1 cellular context compared by ENCODE assay signal in genomic region chr3:138862924-138863775, GRCh38.
TF ChIP-seq lines count a peak whose summit lies in the region.

No MANE protein-coding gene starts in this region.

TF ChIP-seq in HepG2, 621 proteins besides CTCF, POLR2A, EP300 and RAD21 (continued from another document and continues in another):
- TF ChIP-seq, protein P1, sequence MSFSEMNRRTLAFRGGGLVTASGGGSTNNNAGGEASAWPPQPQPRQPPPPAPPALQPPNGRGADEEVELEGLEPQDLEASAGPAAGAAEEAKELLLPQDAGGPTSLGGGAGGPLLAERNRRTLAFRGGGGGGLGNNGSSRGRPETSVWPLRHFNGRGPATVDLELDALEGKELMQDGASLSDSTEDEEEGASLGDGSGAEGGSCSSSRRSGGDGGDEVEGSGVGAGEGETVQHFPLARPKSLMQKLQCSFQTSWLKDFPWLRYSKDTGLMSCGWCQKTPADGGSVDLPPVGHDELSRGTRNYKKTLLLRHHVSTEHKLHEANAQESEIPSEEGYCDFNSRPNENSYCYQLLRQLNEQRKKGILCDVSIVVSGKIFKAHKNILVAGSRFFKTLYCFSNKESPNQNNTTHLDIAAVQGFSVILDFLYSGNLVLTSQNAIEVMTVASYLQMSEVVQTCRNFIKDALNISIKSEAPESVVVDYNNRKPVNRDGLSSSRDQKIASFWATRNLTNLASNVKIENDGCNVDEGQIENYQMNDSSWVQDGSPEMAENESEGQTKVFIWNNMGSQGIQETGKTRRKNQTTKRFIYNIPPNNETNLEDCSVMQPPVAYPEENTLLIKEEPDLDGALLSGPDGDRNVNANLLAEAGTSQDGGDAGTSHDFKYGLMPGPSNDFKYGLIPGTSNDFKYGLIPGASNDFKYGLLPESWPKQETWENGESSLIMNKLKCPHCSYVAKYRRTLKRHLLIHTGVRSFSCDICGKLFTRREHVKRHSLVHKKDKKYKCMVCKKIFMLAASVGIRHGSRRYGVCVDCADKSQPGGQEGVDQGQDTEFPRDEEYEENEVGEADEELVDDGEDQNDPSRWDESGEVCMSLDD (CRISPR knock-in tag; IDR thresholded peaks at IDR 0.05; ENCODE audit: borderline replicate concordance) = no peak
- peak; percentile 98 for TF ChIP-seq ZNF292 (CRISPR knock-in tag; IDR thresholded peaks at IDR 0.05; ENCODE audit: borderline replicate concordance, low read depth)
- 0 out of 2 replicates have a peak, but pooled peaks have one; percentile 35 for TF ChIP-seq MBNL3 (CRISPR knock-in tag; conservative IDR thresholded peaks at IDR 0.05)
- peak; percentile 56; the same call in 1 of the 2 replicates for TF ChIP-seq ZFP1 (CRISPR knock-in tag; IDR thresholded peaks at IDR 0.05)
- no peak; the same call in 1 of the 2 replicates for TF ChIP-seq ZNF256 (CRISPR knock-in tag; conservative IDR thresholded peaks at IDR 0.05)
- TF ChIP-seq GFI1 (CRISPR knock-in tag; IDR thresholded peaks at IDR 0.05; ENCODE audit: borderline replicate concordance) = peak; percentile 96
- no peak for TF ChIP-seq MZF1 (CRISPR knock-in tag; IDR thresholded peaks at IDR 0.05; ENCODE audit: borderline replicate concordance)
- peak; percentile 41; the same call in 1 of the 2 replicates for TF ChIP-seq SOX13 (IDR thresholded peaks at IDR 0.05)
- TF ChIP-seq SOX13 (CRISPR knock-in tag; conservative IDR thresholded peaks at IDR 0.05 in 1 of 2, IDR thresholded peaks at IDR 0.05 in 1 of 2) = peak in 1 of 2 experiments; percentile 85; a peak in 2 of 4 replicates
- TF ChIP-seq KDM1A (CRISPR knock-in tag; IDR thresholded peaks at IDR 0.05) = peak; percentile 59; the same call in 1 of the 2 replicates
- TF ChIP-seq, protein P2, sequence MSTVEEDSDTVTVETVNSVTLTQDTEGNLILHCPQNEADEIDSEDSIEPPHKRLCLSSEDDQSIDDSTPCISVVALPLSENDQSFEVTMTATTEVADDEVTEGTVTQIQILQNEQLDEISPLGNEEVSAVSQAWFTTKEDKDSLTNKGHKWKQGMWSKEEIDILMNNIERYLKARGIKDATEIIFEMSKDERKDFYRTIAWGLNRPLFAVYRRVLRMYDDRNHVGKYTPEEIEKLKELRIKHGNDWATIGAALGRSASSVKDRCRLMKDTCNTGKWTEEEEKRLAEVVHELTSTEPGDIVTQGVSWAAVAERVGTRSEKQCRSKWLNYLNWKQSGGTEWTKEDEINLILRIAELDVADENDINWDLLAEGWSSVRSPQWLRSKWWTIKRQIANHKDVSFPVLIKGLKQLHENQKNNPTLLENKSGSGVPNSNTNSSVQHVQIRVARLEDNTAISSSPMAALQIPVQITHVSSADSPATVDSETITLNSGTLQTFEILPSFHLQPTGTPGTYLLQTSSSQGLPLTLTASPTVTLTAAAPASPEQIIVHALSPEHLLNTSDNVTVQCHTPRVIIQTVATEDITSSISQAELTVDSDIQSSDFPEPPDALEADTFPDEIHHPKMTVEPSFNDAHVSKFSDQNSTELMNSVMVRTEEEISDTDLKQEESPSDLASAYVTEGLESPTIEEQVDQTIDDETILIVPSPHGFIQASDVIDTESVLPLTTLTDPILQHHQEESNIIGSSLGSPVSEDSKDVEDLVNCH (CRISPR knock-in tag; IDR thresholded peaks at IDR 0.05) = no peak
- TF ChIP-seq, protein P3, sequence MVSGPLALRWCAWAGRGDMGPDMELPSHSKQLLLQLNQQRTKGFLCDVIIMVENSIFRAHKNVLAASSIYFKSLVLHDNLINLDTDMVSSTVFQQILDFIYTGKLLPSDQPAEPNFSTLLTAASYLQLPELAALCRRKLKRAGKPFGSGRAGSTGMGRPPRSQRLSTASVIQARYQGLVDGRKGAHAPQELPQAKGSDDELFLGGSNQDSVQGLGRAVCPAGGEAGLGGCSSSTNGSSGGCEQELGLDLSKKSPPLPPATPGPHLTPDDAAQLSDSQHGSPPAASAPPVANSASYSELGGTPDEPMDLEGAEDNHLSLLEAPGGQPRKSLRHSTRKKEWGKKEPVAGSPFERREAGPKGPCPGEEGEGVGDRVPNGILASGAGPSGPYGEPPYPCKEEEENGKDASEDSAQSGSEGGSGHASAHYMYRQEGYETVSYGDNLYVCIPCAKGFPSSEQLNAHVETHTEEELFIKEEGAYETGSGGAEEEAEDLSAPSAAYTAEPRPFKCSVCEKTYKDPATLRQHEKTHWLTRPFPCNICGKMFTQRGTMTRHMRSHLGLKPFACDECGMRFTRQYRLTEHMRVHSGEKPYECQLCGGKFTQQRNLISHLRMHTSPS (CRISPR knock-in tag; IDR thresholded peaks at IDR 0.05; ENCODE audit: low read depth) = peak; percentile 71
- TF ChIP-seq ZSCAN9 (CRISPR knock-in tag; IDR thresholded peaks at IDR 0.05; ENCODE audit: borderline replicate concordance) = peak; percentile 85
- TF ChIP-seq, protein P4, sequence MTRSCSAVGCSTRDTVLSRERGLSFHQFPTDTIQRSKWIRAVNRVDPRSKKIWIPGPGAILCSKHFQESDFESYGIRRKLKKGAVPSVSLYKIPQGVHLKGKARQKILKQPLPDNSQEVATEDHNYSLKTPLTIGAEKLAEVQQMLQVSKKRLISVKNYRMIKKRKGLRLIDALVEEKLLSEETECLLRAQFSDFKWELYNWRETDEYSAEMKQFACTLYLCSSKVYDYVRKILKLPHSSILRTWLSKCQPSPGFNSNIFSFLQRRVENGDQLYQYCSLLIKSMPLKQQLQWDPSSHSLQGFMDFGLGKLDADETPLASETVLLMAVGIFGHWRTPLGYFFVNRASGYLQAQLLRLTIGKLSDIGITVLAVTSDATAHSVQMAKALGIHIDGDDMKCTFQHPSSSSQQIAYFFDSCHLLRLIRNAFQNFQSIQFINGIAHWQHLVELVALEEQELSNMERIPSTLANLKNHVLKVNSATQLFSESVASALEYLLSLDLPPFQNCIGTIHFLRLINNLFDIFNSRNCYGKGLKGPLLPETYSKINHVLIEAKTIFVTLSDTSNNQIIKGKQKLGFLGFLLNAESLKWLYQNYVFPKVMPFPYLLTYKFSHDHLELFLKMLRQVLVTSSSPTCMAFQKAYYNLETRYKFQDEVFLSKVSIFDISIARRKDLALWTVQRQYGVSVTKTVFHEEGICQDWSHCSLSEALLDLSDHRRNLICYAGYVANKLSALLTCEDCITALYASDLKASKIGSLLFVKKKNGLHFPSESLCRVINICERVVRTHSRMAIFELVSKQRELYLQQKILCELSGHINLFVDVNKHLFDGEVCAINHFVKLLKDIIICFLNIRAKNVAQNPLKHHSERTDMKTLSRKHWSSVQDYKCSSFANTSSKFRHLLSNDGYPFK (CRISPR knock-in tag; IDR thresholded peaks at IDR 0.05; ENCODE audit: borderline replicate concordance) = peak; percentile 90
- TF ChIP-seq ZMYM2 (CRISPR knock-in tag; IDR thresholded peaks at IDR 0.05) = no peak; the same call in 1 of the 2 replicates
- TF ChIP-seq ZNF451 (CRISPR knock-in tag; IDR thresholded peaks at IDR 0.05) = no peak; the same call in 1 of the 2 replicates
- peak; percentile 81; the same call in 1 of the 2 replicates for TF ChIP-seq SNAI1 (CRISPR knock-in tag; IDR thresholded peaks at IDR 0.05; ENCODE audit: borderline replicate concordance)
- no peak for TF ChIP-seq NFATC3 (CRISPR knock-in tag; IDR thresholded peaks at IDR 0.05)
- peak; percentile 75 for TF ChIP-seq PRDM10 (CRISPR knock-in tag; IDR thresholded peaks at IDR 0.05; ENCODE audit: low read depth)
- peak; percentile 89; the same call in 1 of the 2 replicates for TF ChIP-seq RORA (CRISPR knock-in tag; IDR thresholded peaks at IDR 0.05)
- TF ChIP-seq TERF1 (CRISPR knock-in tag; IDR thresholded peaks at IDR 0.05) = no peak
- TF ChIP-seq, protein P5, sequence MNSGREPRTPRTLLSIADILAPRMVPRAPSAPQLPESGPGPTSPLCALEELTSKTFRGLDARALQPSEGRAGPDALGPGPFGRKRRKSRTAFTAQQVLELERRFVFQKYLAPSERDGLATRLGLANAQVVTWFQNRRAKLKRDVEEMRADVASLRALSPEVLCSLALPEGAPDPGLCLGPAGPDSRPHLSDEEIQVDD (CRISPR knock-in tag; IDR thresholded peaks at IDR 0.05; ENCODE audit: borderline replicate concordance) = no peak
- peak; percentile 65 for TF ChIP-seq POLR2G (IDR thresholded peaks at IDR 0.05; ENCODE audit: low read depth, low read length)
- TF ChIP-seq HMG20B (CRISPR knock-in tag; conservative IDR thresholded peaks at IDR 0.05) = 0 out of 2 replicates have a peak, but pooled peaks have one; percentile 22
- TF ChIP-seq ZFP37 (CRISPR knock-in tag; IDR thresholded peaks at IDR 0.05; ENCODE audit: borderline replicate concordance) = no peak; the same call in 1 of the 2 replicates
- TF ChIP-seq ARNT2 (CRISPR knock-in tag; IDR thresholded peaks at IDR 0.05; ENCODE audit: low read depth) = peak; percentile 86
- TF ChIP-seq SNAPC2 (CRISPR knock-in tag; IDR thresholded peaks at IDR 0.05) = peak; percentile 99
- no peak for TF ChIP-seq CHCHD3 (CRISPR knock-in tag; IDR thresholded peaks at IDR 0.05)
- peak; percentile 78 for TF ChIP-seq ZFX (CRISPR knock-in tag; IDR thresholded peaks at IDR 0.05; ENCODE audit: low read depth)
- TF ChIP-seq ZNF296 (CRISPR knock-in tag; conservative IDR thresholded peaks at IDR 0.05) = no peak
- TF ChIP-seq SP1 (IDR thresholded peaks at IDR 0.05) = no peak
- TF ChIP-seq SP1 (CRISPR knock-in tag; IDR thresholded peaks at IDR 0.05) = peak; percentile 24; the same call in 1 of the 2 replicates
- no peak for TF ChIP-seq ZNF207 (IDR thresholded peaks at IDR 0.05; ENCODE audit: borderline replicate concordance)
- TF ChIP-seq HOXD1 (CRISPR knock-in tag; IDR thresholded peaks at IDR 0.05) = no peak
- TF ChIP-seq HNF4A (CRISPR knock-in tag; IDR thresholded peaks at IDR 0.05) = peak; percentile 99
- TF ChIP-seq ZNF18 (CRISPR knock-in tag; IDR thresholded peaks at IDR 0.05; ENCODE audit: insufficient replicate concordance) = peak; percentile 86
- 0 out of 2 replicates have a peak, but pooled peaks have one; percentile 31 for TF ChIP-seq ZNF605 (CRISPR knock-in tag; IDR thresholded peaks at IDR 0.05)
- TF ChIP-seq PTBP1 (IDR thresholded peaks at IDR 0.05; ENCODE audit: low read depth, low read length, poor library complexity, severe bottlenecking) = no peak
- 0 out of 2 replicates have a peak, but pooled peaks have one; percentile 10 for TF ChIP-seq CREB1 (IDR thresholded peaks at IDR 0.05)
- TF ChIP-seq CREB1 (CRISPR knock-in tag; IDR thresholded peaks at IDR 0.05) = peak; percentile 48; the same call in 1 of the 2 replicates
- peak; percentile 51 to 64; a peak in 2 of 4 replicates for TF ChIP-seq HMGXB4 (CRISPR knock-in tag; IDR thresholded peaks at IDR 0.05; ENCODE audit: borderline replicate concordance in 1 of 2, low read depth in 1 of 2)
- TF ChIP-seq, protein P6, sequence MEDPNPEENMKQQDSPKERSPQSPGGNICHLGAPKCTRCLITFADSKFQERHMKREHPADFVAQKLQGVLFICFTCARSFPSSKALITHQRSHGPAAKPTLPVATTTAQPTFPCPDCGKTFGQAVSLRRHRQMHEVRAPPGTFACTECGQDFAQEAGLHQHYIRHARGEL (CRISPR knock-in tag; IDR thresholded peaks at IDR 0.05) = no peak
